In the genomic region with DNA sequence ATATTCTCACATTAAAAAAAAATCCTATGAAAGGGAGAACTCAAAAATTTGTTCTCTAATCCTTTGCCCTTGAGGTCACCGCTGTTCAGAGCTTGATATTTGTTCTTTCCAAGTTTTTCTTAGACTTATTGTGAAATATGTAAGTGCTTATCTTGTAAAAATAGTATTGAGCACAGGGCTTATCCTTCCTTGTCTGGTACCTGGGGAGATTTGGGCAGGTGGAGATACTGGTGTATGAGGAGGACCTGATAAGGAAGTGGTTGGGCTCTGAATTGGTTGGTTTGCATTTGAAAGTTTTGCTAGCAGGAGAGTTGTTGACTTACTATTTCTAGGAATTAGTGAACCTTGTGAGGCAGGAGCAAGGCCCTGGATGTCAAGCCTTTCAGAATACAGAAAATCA, we compare ENCODE assay signal across 18 cellular contexts. TPM values are rescaled to one million over a fixed set of nuclear protein-coding genes. Genes with fewer than 3 reads are reported as not detected.
"Had no signal": no experiment of that assay in that cellular context is flagged by ENCODE, and none has a peak within 500 bp of the region (broad histone marks: within the 10 kb centered on the region; RNA-seq: fewer than 3 reads in every experiment).

No MANE protein-coding gene starts in this region.

- DNase-seq: activated CD4-positive, alpha-beta T cell treated with anti-CD3 and anti-CD28 coated beads for 4 hours; activated CD8-positive, alpha-beta memory T cell treated with anti-CD3 and anti-CD28 coated beads, Interleukin-2, amount 50 U/mL, for 48 hours; activated CD8-positive, alpha-beta T cell treated with anti-CD3 and anti-CD28 coated beads, Interleukin-2, amount 10 ng/mL, durations not matched to agents 7 days and 5 days; activated naive CD4-positive, alpha-beta T cell treated with Interleukin-2 at 50 U/mL for 16 hours; caudate nucleus; effector CD8-positive, alpha-beta T cell; gastrocnemius medialis; kidney glomerular epithelial cell; T-helper 9 cell; tibial artery; WERI-Rb-1 had no signal

- H3K4me3 ChIP-seq: coronary artery, gastrocnemius medialis, neural progenitor cell, right atrium auricular region, smooth muscle cell, tibial artery, vagina had no signal

- H3K36me3 Mint-ChIP-seq: neural progenitor cell had no signal

- H3K27me3 ChIP-seq: gastrocnemius medialis, neural progenitor cell, right atrium auricular region, tibial artery, vagina had no signal

- H3K27ac ChIP-seq: coronary artery, gastrocnemius medialis, neural progenitor cell, parathyroid adenoma, right atrium auricular region, tibial artery, vagina, WERI-Rb-1 had no signal

- H3K4me3 Mint-ChIP-seq: activated CD8-positive, alpha-beta T cell treated with anti-CD3 and anti-CD28 coated beads, Interleukin-2, amount 10 ng/mL, durations not matched to agents 7 days and 5 days; neural progenitor cell had no signal

- H3K36me3 ChIP-seq: gastrocnemius medialis, neural progenitor cell, right atrium auricular region, tibial artery, vagina, WERI-Rb-1 had no signal

- H3K9me3 Mint-ChIP-seq: neural progenitor cell had no signal

- H3K4me1 ChIP-seq: gastrocnemius medialis, neural progenitor cell, parathyroid adenoma, right atrium auricular region, tibial artery, vagina had no signal

- ATAC-seq: activated CD8-positive, alpha-beta T cell treated with anti-CD3 and anti-CD28 coated beads, Interleukin-2, amount 10 ng/mL, durations not matched to agents 7 days and 5 days had no signal

- H3K27ac Mint-ChIP-seq: activated CD8-positive, alpha-beta T cell treated with anti-CD3 and anti-CD28 coated beads, Interleukin-2, amount 10 ng/mL, durations not matched to agents 7 days and 5 days; neural progenitor cell had no signal

- H3K9me3 ChIP-seq: gastrocnemius medialis, right atrium auricular region, tibial artery, vagina had no signal

RNA-seq across cellular contexts. Expression of a gene that starts 28.9 kb away (rescaled TPM):
- total RNA-seq: myocyte had no signal
